In genomic region chr2:37832590-37833197, GRCh38 we compare ENCODE assay signal across 1 cellular context.
TF ChIP-seq lines count a peak whose summit lies in the region.

No MANE protein-coding gene starts in this region.

TF ChIP-seq in HepG2, 621 proteins besides CTCF, POLR2A, EP300 and RAD21 (continued from another document):
- no peak for TF ChIP-seq ATF2 (CRISPR knock-in tag; IDR thresholded peaks at IDR 0.05)
TF ChIP-seq in HepG2: peak in this region for 20.
